ENCODE assay signal across 19 cellular contexts in genomic region chr16:6428861-6429260, GRCh38.
"Had no signal": no experiment of that assay in that cellular context is flagged by ENCODE, and none has a peak within 500 bp of the region (broad histone marks: within the 10 kb centered on the region; RNA-seq: fewer than 3 reads in every experiment).

No MANE protein-coding gene starts in this region.

- H3K9me3 ChIP-seq: adrenal gland, breast epithelium, gastroesophageal sphincter, left ventricle myocardium inferior, right lobe of liver, testis had no signal

- H3K36me3 ChIP-seq: adrenal gland, breast epithelium, gastroesophageal sphincter, heart right ventricle, left ventricle myocardium inferior, right lobe of liver, stomach had no signal

- H3K27me3 ChIP-seq: adrenal gland, breast epithelium, gastroesophageal sphincter, right lobe of liver, testis had no signal

- H3K27me3 Mint-ChIP-seq: activated CD4-positive, alpha-beta T cell treated with anti-CD3 and anti-CD28 coated beads for 36 hours; type B pancreatic cell had no signal

- H3K4me3 Mint-ChIP-seq: activated CD4-positive, alpha-beta T cell treated with anti-CD3 and anti-CD28 coated beads for 36 hours; immature natural killer cell; type B pancreatic cell; WTC11 had no signal

- H3K4me2 ChIP-seq: smooth muscle cell had no signal

- H3K9me3 Mint-ChIP-seq: type B pancreatic cell had no signal

- H3K36me3 Mint-ChIP-seq: activated naive CD4-positive, alpha-beta T cell treated with anti-CD3 and anti-CD28 coated beads, Interleukin-2, amount 50 U/mL, for 72 hours; immature natural killer cell; type B pancreatic cell had no signal

- H3K4me1 ChIP-seq: adrenal gland, breast epithelium, gastroesophageal sphincter, heart right ventricle, left ventricle myocardium inferior, right lobe of liver, stomach, testis had no signal

- DNase-seq: activated CD4-positive, alpha-beta T cell treated with anti-CD3 and anti-CD28 coated beads for 36 hours; activated CD4-positive, alpha-beta T cell treated with anti-CD3 and anti-CD28 coated beads, Interleukin-2, amount 50 U/mL, for 48 hours; activated gamma-delta T cell; adrenal gland; cortex of kidney; heart right ventricle; immature natural killer cell; kidney glomerular epithelial cell; left ventricle myocardium inferior; right lobe of liver; stimulated activated CD4-positive, alpha-beta T cell treated with anti-CD3 and anti-CD28 coated beads, Interleukin-4, amount 100 ng/mL, for 1 hour; stomach; testis had no signal

- H3K4me3 ChIP-seq: adrenal gland, breast epithelium, gastroesophageal sphincter, heart right ventricle, left ventricle myocardium inferior, right lobe of liver, smooth muscle cell, stomach, testis had no signal

- H3K27ac Mint-ChIP-seq: activated CD4-positive, alpha-beta T cell treated with anti-CD3 and anti-CD28 coated beads for 36 hours; activated naive CD4-positive, alpha-beta T cell treated with anti-CD3 and anti-CD28 coated beads, Interleukin-2, amount 50 U/mL, for 72 hours; immature natural killer cell; type B pancreatic cell; WTC11 had no signal

- H3K4me1 Mint-ChIP-seq: activated CD4-positive, alpha-beta T cell treated with anti-CD3 and anti-CD28 coated beads for 36 hours; immature natural killer cell; WTC11 had no signal

- H3K27ac ChIP-seq: adrenal gland, breast epithelium, gastroesophageal sphincter, heart right ventricle, left ventricle myocardium inferior, right lobe of liver, stomach, testis had no signal
